ENCODE assay signal across 8 cellular contexts in genomic region chr1:7680791-7681165, GRCh38.
DNase-seq lines count a peak whose midpoint lies in the region; ATAC-seq, FAIRE-seq and TF ChIP-seq lines count a peak whose summit lies in the region.

No MANE protein-coding gene starts in this region.

- H3K4me3 ChIP-seq in AG04450 (ENCODE audit: low read depth, low read length), result peak overlapping the region; percentile 64
- peak overlapping the region; percentile 71 for H3K4me3 ChIP-seq in astrocyte (ENCODE audit: insufficient read depth, low read depth, low read length)
- H3K4me3 ChIP-seq in iPS-20b (ENCODE audit: low read length), result peak overlapping the region; percentile 70; the same call in 1 of the 2 replicates
- H3K4me3 ChIP-seq in small intestine (ENCODE audit: low read depth in 1 of 2, low read length in 2 of 2), result peak overlapping the region in 1 of 2 donors; percentile 64

- H2AFZ ChIP-seq in astrocyte (ENCODE audit: low read depth, low read length), result peak overlapping the region; percentile 90

- no peaks in the 10 kb centered on the region for H3K9me3 ChIP-seq in AG04450 (ENCODE audit: control insufficient read depth, insufficient read depth, low read length)
- no peaks in the 10 kb centered on the region for H3K9me3 ChIP-seq in astrocyte (ENCODE audit: insufficient read depth, low read depth, low read length)
- no peaks in the 10 kb centered on the region for H3K9me3 ChIP-seq in iPS-20b (ENCODE audit: insufficient read depth, low read depth, low read length)
- H3K9me3 ChIP-seq in small intestine (ENCODE audit: control insufficient read depth, low read depth), result no peaks in the 10 kb centered on the region

- DNase-seq in AG04450 (ENCODE audit: low read depth, low spot score) (no peak), astrocyte (ENCODE audit: low read depth) (no peak), small intestine (peak; percentile 39), KBM-7 (no peak), AG08395 (ENCODE audit: low spot score) (no peak)

- H3K27me3 ChIP-seq in AG04450 (ENCODE audit: control insufficient read depth, insufficient read depth, low read length) (peaks cover 37% of the 10 kb centered on the region), astrocyte (ENCODE audit: insufficient read depth, low read length) (peaks cover 1% of the 10 kb centered on the region), iPS-20b (ENCODE audit: insufficient read depth, low read length) (peaks cover 34% of the 10 kb centered on the region), small intestine (ENCODE audit: control insufficient read depth in 2 of 2, insufficient read depth in 2 of 2, low read length in 2 of 2) (no peaks in the 10 kb centered on the region)

- H3K36me3 Mint-ChIP-seq in IgD-negative memory B cell (peaks cover 2% of the 10 kb centered on the region), astrocyte (ENCODE audit: low read depth, unreplicated experiment) (no peaks in the 10 kb centered on the region)

- H3K27ac Mint-ChIP-seq in IgD-negative memory B cell (no peak overlapping the region), astrocyte (ENCODE audit: unreplicated experiment) (no peak overlapping the region)

- H3K36me3 ChIP-seq in astrocyte (ENCODE audit: insufficient read depth, low read length) (no peaks in the 10 kb centered on the region), iPS-20b (ENCODE audit: insufficient read depth, low read depth, low read length) (no peaks in the 10 kb centered on the region), small intestine (ENCODE audit: control insufficient read depth in 2 of 2, insufficient read depth in 2 of 2, low read length in 2 of 2) (no peaks in the 10 kb centered on the region)

- CTCF ChIA-PET in AG04450 (lab: Charles Lee), result interaction anchor here (6.0 to 8.7 kb wide), 2 partner anchors 12 to 72 kb away, joined by 58 to 79 read pairs; no protein-coding TSS in a partner anchor

- no peaks in the 10 kb centered on the region for H3K4me1 Mint-ChIP-seq in IgD-negative memory B cell
- no peaks in the 10 kb centered on the region for H3K4me1 Mint-ChIP-seq in astrocyte (ENCODE audit: low read depth, unreplicated experiment)

- in situ Hi-C loops in KBM-7 (cut with MboI; ENCODE audit: low pct_unique_long_range_greater_than_20kb, low sequenced_read_pairs), result no loop called here

- H3K27ac ChIP-seq in AG04450 (ENCODE audit: low read depth, low read length), result no peak overlapping the region
- no peak overlapping the region for H3K27ac ChIP-seq in astrocyte (ENCODE audit: low read depth, low read length)
- no peak overlapping the region for H3K27ac ChIP-seq in iPS-20b (ENCODE audit: low read length)
- no peak overlapping the region for H3K27ac ChIP-seq in small intestine (ENCODE audit: low read depth in 1 of 2, low read length in 1 of 2)

- WGBS in small intestine, 3 donors, result 1 to 2% (median 2%) methylated on average over 16 to 37 of the region's 37 CpGs

- ATAC-seq in GM21786 (IDR thresholded peaks at IDR 0.05; ENCODE audit: unreplicated experiment), result no peak

- peak overlapping the region; percentile 35 to 90 (median 82) for H3K4me3 Mint-ChIP-seq in IgD-negative memory B cell
- peak overlapping the region; percentile 83 for H3K4me3 Mint-ChIP-seq in astrocyte (ENCODE audit: unreplicated experiment)

- H3K9ac ChIP-seq in astrocyte (ENCODE audit: low read length) (peak overlapping the region; percentile 80), iPS-20b (ENCODE audit: low read depth, low read length) (peak overlapping the region; percentile 73; the same call in 1 of the 2 replicates)

- no peak for FAIRE-seq in astrocyte (lab: Jason Lieb, UNC)
- FAIRE-seq in small intestine (lab: Jason Lieb, UNC), result no peak

- no peaks in the 10 kb centered on the region for H4K20me1 ChIP-seq in astrocyte (ENCODE audit: insufficient read depth, low read length)

- H3K4me1 ChIP-seq in astrocyte (ENCODE audit: insufficient read depth, low read length), result peaks cover 5% of the 10 kb centered on the region
- H3K4me1 ChIP-seq in iPS-20b (ENCODE audit: insufficient read depth, low read length), result no peaks in the 10 kb centered on the region; the same call in 1 of the 2 replicates
- H3K4me1 ChIP-seq in small intestine (ENCODE audit: control insufficient read depth in 2 of 2, insufficient read depth in 1 of 2, low read depth in 1 of 2, low read length in 1 of 2), result peaks cover 2 to 3% of the 10 kb centered on the region in 2 donors

- peak overlapping the region; percentile 94 for H3K4me2 ChIP-seq in astrocyte (ENCODE audit: low read length)

- POLR2A ChIA-PET in AG04450 (lab: Yijun Ruan, JAX), result no interaction called here

- no peaks in the 10 kb centered on the region for H3K79me2 ChIP-seq in astrocyte (ENCODE audit: insufficient read depth, low read length)

- no peak for TF ChIP-seq CTCF in AG04450 (IDR thresholded peaks at IDR 0.05; ENCODE audit: low read depth, low read length)
- no peak for TF ChIP-seq CTCF in astrocyte (IDR thresholded peaks at IDR 0.05; ENCODE audit: insufficient read depth, low read depth, low read length)

- H3K9me3 Mint-ChIP-seq in IgD-negative memory B cell (peaks cover 0 to 2% (median 0%) of the 10 kb centered on the region in 3 donors), astrocyte (ENCODE audit: unreplicated experiment) (peaks cover 7% of the 10 kb centered on the region)

- H3K27me3 Mint-ChIP-seq in IgD-negative memory B cell (peaks cover 5% of the 10 kb centered on the region), astrocyte (ENCODE audit: low read depth, unreplicated experiment) (peaks cover 40% of the 10 kb centered on the region)
